In genomic region chr4:156738756-156739155, GRCh38 we compare ENCODE assay signal across 30 cellular contexts.
"Had no signal": no experiment of that assay in that cellular context is flagged by ENCODE, and none has a peak within 500 bp of the region (broad histone marks: within the 10 kb centered on the region; RNA-seq: fewer than 3 reads in every experiment).

No MANE protein-coding gene starts in this region.

- H3K36me3 ChIP-seq: adrenal gland, esophagus muscularis mucosa, gastrocnemius medialis, heart right ventricle had no signal

- H3K4me3 ChIP-seq: adrenal gland, body of pancreas, esophagus muscularis mucosa, gastrocnemius medialis, heart right ventricle, hepatocyte had no signal

- H3K9me3 ChIP-seq: adrenal gland, body of pancreas had no signal

- ATAC-seq: activated CD4-positive, alpha-beta T cell treated with anti-CD3 and anti-CD28 coated beads for 36 hours; activated CD8-positive, alpha-beta memory T cell treated with anti-CD3 and anti-CD28 coated beads, Interleukin-2, amount 10 ng/mL, durations not matched to agents 7 days and 5 days; activated CD8-positive, alpha-beta T cell treated with anti-CD3 and anti-CD28 coated beads, Interleukin-2, amount 10 ng/mL, durations not matched to agents 7 days and 5 days; activated naive CD8-positive, alpha-beta T cell treated with anti-CD3 and anti-CD28 coated beads, Interleukin-2, amount 50 U/mL, for 24 hours; body of pancreas; effector memory CD8-positive, alpha-beta T cell; foreskin keratinocyte; gastrocnemius medialis; heart right ventricle had no signal

- H3K27ac ChIP-seq: adrenal gland, body of pancreas, esophagus muscularis mucosa, foreskin keratinocyte, gastrocnemius medialis, heart right ventricle, hepatocyte had no signal

- DNase-seq: activated CD4-positive, alpha-beta memory T cell treated with anti-CD3 and anti-CD28 coated beads for 36 hours; activated CD4-positive, alpha-beta T cell treated with anti-CD3 and anti-CD28 coated beads for 36 hours; activated CD4-positive, alpha-beta T cell treated with anti-CD3 and anti-CD28 coated beads, Interleukin-2, amount 10 ng/mL, durations not matched to agents 24 days and 14 days; activated CD4-positive, CD25-positive, alpha-beta regulatory T cell; activated CD4-positive, CD25-positive, alpha-beta regulatory T cell treated with anti-CD3 and anti-CD28 coated beads, Interleukin-2, amount 50 U/mL, for 72 hours; activated CD8-positive, alpha-beta memory T cell treated with anti-CD3 and anti-CD28 coated beads, Interleukin-2, amount 10 ng/mL, durations not matched to agents 7 days and 5 days; activated CD8-positive, alpha-beta memory T cell treated with anti-CD3 and anti-CD28 coated beads, Interleukin-2, amount 50 U/mL, for 4 hours; activated CD8-positive, alpha-beta T cell treated with anti-CD3 and anti-CD28 coated beads, Interleukin-2, amount 10 ng/mL, durations not matched to agents 7 days and 5 days; activated effector memory CD4-positive, alpha-beta T cell treated with anti-CD3 and anti-CD28 coated beads, Interleukin-2, amount 50 U/mL, for 16 hours; activated naive CD4-positive, alpha-beta T cell treated with anti-CD3 and anti-CD28 coated beads for 36 hours; activated naive CD8-positive, alpha-beta T cell treated with anti-CD3 and anti-CD28 coated beads for 36 hours; activated naive CD8-positive, alpha-beta T cell treated with anti-CD3 and anti-CD28 coated beads, Interleukin-2, amount 50 U/mL, for 24 hours; activated T-cell treated with anti-CD3 and anti-CD28 coated beads, Interleukin-2, amount 50 U/mL, for 1 hour; activated T-cell treated with anti-CD3 and anti-CD28 coated beads, Interleukin-2, amount 50 U/mL, for 48 hours; adrenal gland; amygdala; aorta; body of pancreas; caudate nucleus; cortex of kidney; dermis blood vessel endothelial cell; effector CD4-positive, alpha-beta T cell; effector memory CD8-positive, alpha-beta T cell; erythroblast; foreskin keratinocyte; gastrocnemius medialis; heart right ventricle; T1000 had no signal

- H3K27me3 ChIP-seq: adrenal gland, body of pancreas, esophagus muscularis mucosa, foreskin keratinocyte, gastrocnemius medialis, heart right ventricle, hepatocyte had no signal
